Comparison of ENCODE assay signal across 8 cellular contexts in the genomic region with DNA sequence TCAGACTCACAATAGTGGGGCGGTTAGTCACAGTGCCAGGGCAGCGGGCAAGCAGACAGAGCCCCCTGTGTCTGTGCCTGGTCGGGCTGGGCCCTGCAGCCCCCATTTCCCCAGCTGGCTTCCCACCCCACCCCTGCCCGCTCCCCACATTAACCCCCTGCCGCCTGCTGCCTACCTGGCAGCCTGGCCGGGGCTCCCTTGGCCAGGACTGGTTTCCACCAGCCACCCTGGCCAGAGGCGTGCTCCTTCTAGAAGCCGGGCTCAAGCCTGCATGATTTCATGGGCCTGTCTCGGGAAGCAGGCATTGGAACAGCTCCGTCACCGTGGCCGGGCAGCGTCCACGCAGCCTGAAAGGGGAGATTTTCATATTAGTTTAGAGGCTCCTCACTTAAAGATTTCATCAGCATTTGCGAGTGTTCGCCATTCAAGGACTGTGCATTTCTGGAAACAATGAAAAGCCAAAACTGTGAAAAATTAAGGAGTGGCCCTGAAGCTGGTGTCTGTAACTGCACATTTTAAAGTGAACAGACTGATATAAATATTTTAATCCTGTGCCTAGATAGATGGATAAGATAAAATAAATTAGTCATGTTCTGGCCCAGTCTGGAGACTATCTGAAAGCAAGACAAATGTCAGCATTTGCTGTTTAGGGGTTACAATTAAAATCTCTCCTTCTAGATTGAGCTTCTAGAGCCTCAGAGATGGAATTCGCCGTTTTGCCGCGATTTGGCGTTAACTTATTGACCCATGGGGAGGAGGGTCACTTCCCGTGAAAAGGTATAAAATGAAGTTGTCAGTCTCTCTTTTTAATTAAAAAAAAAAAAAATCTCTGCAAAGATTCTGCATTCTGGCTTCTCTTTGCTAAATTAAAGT.
DNase-seq lines count a peak whose midpoint lies in the region; ATAC-seq and TF ChIP-seq lines count a peak whose summit lies in the region.

No MANE protein-coding gene starts in this region.

- no peaks in the 10 kb centered on the region for H3K27me3 Mint-ChIP-seq in endothelial cell (ENCODE audit: unreplicated experiment)

- H3K9me2 ChIP-seq in DOHH2 (replicated peaks; ENCODE audit: control insufficient read depth, low read length) = no peaks in the 10 kb centered on the region

- H3K4me2 ChIP-seq in DOHH2 (ENCODE audit: low read length) = peak overlapping the region; percentile 96

- H3K27me3 ChIP-seq in DOHH2 (ENCODE audit: control insufficient read depth, low read length) (no peaks in the 10 kb centered on the region), Peyer's patch (no peaks in the 10 kb centered on the region)

- intact Hi-C loops in posterior vena cava (cut with DNase I) = loop anchor here in 1 of 2 donors (10.0 kb wide), 1 partner anchor 48 kb away; no protein-coding TSS in a partner anchor

- peak overlapping the region; percentile 83 for H3K27ac ChIP-seq in DOHH2 (ENCODE audit: low read depth, low read length)
- H3K27ac ChIP-seq in Peyer's patch = peak overlapping the region; percentile 96 to 99 (median 98)

- H3K4me1 ChIP-seq in DOHH2 (ENCODE audit: control insufficient read depth, low read length) = peaks cover 63% of the 10 kb centered on the region
- peaks cover 0 to 72% (median 29%) of the 10 kb centered on the region in 4 donors for H3K4me1 ChIP-seq in Peyer's patch

- 0 out of 2 replicates have a peak, but pooled peaks cover 3% of the 10 kb centered on the region for H3K36me3 ChIP-seq in DOHH2 (ENCODE audit: control insufficient read depth, low read length)
- no peaks in the 10 kb centered on the region for H3K36me3 ChIP-seq in Peyer's patch

- H3K79me2 ChIP-seq in DOHH2 (ENCODE audit: control insufficient read depth, low read length) = peaks cover 34% of the 10 kb centered on the region

- H3K9me3 Mint-ChIP-seq in endothelial cell (ENCODE audit: unreplicated experiment) = no peaks in the 10 kb centered on the region

- H3K4me1 Mint-ChIP-seq in endothelial cell (ENCODE audit: unreplicated experiment) = peaks cover 2% of the 10 kb centered on the region

- no peak overlapping the region for H3K4me3 Mint-ChIP-seq in endothelial cell (ENCODE audit: unreplicated experiment)

- TF ChIP-seq CTCF in DOHH2 (IDR thresholded peaks at IDR 0.05; ENCODE audit: low read depth, low read length, poor library complexity, severe bottlenecking) = no peak
- no peak for TF ChIP-seq CTCF in Peyer's patch (IDR thresholded peaks at IDR 0.05)
- TF ChIP-seq CTCF in fibroblast of the aortic adventitia (IDR thresholded peaks at IDR 0.05; ENCODE audit: insufficient read depth, low read length) = no peak
- no peak for TF ChIP-seq CTCF in endothelial cell (IDR thresholded peaks at IDR 0.05; ENCODE audit: unreplicated experiment)

- peak in 2 of 3 donors; percentile 48 to 51 for DNase-seq in Peyer's patch
- peak; percentile 77 for DNase-seq in fibroblast of the aortic adventitia (ENCODE audit: low read depth)
- peak; percentile 85 for DNase-seq in posterior vena cava (ENCODE audit: low spot score)
- no peak for DNase-seq in endothelial cell (ENCODE audit: low spot score)
- no peak for DNase-seq in HuH-7.5 (ENCODE audit: low spot score)

- H3K27ac Mint-ChIP-seq in endothelial cell (ENCODE audit: unreplicated experiment) = no peak overlapping the region

- no peaks in the 10 kb centered on the region for H3K36me3 Mint-ChIP-seq in endothelial cell (ENCODE audit: low read depth, unreplicated experiment)

- no peaks in the 10 kb centered on the region for H3K9me3 ChIP-seq in DOHH2 (ENCODE audit: control insufficient read depth, insufficient read depth, low read length)
- H3K9me3 ChIP-seq in Peyer's patch = no peaks in the 10 kb centered on the region

- no peaks in the 10 kb centered on the region for H4K20me1 ChIP-seq in DOHH2 (ENCODE audit: control insufficient read depth, insufficient read depth, low read depth, low read length)

- peak overlapping the region; percentile 70 for H3K4me3 ChIP-seq in DOHH2 (ENCODE audit: low read length)
- peak overlapping the region in 1 of 4 donors; percentile 65 for H3K4me3 ChIP-seq in Peyer's patch
- H3K4me3 ChIP-seq in fibroblast of the aortic adventitia (ENCODE audit: low read depth, low read length) = peak overlapping the region; percentile 71

- no peak for TF ChIP-seq POLR2A in Peyer's patch (IDR thresholded peaks at IDR 0.05)

- peaks cover 14% of the 10 kb centered on the region for H3F3A ChIP-seq in DOHH2 (ENCODE audit: control insufficient read depth, insufficient read depth)

- ATAC-seq in HG03432 (IDR thresholded peaks at IDR 0.05; ENCODE audit: unreplicated experiment) (no peak), GM21515 (IDR thresholded peaks at IDR 0.05; ENCODE audit: unreplicated experiment) (no peak)

Comparison
In these comparisons a context has a peak if more than half of its experiments do, and no peak if none do; other contexts are left out.
1. DNase-seq: peak in Peyer's patch (2 of 3), fibroblast of the aortic adventitia (single experiment) and posterior vena cava (single experiment); none in endothelial cell (single experiment) and HuH-7.5 (single experiment).